Comparison of ENCODE assay signal across 1 cellular context in genomic region chr13:21458816-21459701, GRCh38.
TF ChIP-seq lines count a peak whose summit lies in the region.

A gene with protein sequence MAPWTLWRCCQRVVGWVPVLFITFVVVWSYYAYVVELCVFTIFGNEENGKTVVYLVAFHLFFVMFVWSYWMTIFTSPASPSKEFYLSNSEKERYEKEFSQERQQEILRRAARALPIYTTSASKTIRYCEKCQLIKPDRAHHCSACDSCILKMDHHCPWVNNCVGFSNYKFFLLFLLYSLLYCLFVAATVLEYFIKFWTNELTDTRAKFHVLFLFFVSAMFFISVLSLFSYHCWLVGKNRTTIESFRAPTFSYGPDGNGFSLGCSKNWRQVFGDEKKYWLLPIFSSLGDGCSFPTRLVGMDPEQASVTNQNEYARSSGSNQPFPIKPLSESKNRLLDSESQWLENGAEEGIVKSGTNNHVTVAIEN (minus strand): TSS chr13:21459303. CDS start chr13:21459171, 132 bp downstream.

TF ChIP-seq in HepG2, 621 proteins besides CTCF, POLR2A, EP300 and RAD21 (continued from another document and continues in another):
- TF ChIP-seq, protein P1, sequence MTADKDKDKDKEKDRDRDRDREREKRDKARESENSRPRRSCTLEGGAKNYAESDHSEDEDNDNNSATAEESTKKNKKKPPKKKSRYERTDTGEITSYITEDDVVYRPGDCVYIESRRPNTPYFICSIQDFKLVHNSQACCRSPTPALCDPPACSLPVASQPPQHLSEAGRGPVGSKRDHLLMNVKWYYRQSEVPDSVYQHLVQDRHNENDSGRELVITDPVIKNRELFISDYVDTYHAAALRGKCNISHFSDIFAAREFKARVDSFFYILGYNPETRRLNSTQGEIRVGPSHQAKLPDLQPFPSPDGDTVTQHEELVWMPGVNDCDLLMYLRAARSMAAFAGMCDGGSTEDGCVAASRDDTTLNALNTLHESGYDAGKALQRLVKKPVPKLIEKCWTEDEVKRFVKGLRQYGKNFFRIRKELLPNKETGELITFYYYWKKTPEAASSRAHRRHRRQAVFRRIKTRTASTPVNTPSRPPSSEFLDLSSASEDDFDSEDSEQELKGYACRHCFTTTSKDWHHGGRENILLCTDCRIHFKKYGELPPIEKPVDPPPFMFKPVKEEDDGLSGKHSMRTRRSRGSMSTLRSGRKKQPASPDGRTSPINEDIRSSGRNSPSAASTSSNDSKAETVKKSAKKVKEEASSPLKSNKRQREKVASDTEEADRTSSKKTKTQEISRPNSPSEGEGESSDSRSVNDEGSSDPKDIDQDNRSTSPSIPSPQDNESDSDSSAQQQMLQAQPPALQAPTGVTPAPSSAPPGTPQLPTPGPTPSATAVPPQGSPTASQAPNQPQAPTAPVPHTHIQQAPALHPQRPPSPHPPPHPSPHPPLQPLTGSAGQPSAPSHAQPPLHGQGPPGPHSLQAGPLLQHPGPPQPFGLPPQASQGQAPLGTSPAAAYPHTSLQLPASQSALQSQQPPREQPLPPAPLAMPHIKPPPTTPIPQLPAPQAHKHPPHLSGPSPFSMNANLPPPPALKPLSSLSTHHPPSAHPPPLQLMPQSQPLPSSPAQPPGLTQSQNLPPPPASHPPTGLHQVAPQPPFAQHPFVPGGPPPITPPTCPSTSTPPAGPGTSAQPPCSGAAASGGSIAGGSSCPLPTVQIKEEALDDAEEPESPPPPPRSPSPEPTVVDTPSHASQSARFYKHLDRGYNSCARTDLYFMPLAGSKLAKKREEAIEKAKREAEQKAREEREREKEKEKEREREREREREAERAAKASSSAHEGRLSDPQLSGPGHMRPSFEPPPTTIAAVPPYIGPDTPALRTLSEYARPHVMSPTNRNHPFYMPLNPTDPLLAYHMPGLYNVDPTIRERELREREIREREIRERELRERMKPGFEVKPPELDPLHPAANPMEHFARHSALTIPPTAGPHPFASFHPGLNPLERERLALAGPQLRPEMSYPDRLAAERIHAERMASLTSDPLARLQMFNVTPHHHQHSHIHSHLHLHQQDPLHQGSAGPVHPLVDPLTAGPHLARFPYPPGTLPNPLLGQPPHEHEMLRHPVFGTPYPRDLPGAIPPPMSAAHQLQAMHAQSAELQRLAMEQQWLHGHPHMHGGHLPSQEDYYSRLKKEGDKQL (CRISPR knock-in tag; IDR thresholded peaks at IDR 0.05; ENCODE audit: low read depth) = no peak
- no peak for TF ChIP-seq LCORL (IDR thresholded peaks at IDR 0.05)
- TF ChIP-seq LCORL (CRISPR knock-in tag; IDR thresholded peaks at IDR 0.05) = no peak
- TF ChIP-seq ZHX1 (CRISPR knock-in tag; IDR thresholded peaks at IDR 0.05; ENCODE audit: low read depth) = no peak
- TF ChIP-seq MAZ (IDR thresholded peaks at IDR 0.05; ENCODE audit: borderline replicate concordance, low read depth, low read length) = peak; percentile 40; the same call in 1 of the 2 replicates
- no peak for TF ChIP-seq MAZ (CRISPR knock-in tag; IDR thresholded peaks at IDR 0.05; ENCODE audit: low read depth)
- peak; percentile 26; the same call in 1 of the 2 replicates for TF ChIP-seq HNF4A (CRISPR knock-in tag; IDR thresholded peaks at IDR 0.05)
- peak; percentile 96 for TF ChIP-seq UBTF (CRISPR knock-in tag; IDR thresholded peaks at IDR 0.05)
- peak; percentile 68; the same call in 1 of the 2 replicates for TF ChIP-seq ZNF225 (CRISPR knock-in tag; IDR thresholded peaks at IDR 0.05)
- TF ChIP-seq DPF2 (CRISPR knock-in tag; IDR thresholded peaks at IDR 0.05; ENCODE audit: borderline replicate concordance, low read depth) = no peak
- TF ChIP-seq RFX5 (IDR thresholded peaks at IDR 0.05; ENCODE audit: low read depth, low read length) = no peak
- TF ChIP-seq SIN3B (IDR thresholded peaks at IDR 0.05; ENCODE audit: low read length) = no peak
- TF ChIP-seq, protein P2, sequence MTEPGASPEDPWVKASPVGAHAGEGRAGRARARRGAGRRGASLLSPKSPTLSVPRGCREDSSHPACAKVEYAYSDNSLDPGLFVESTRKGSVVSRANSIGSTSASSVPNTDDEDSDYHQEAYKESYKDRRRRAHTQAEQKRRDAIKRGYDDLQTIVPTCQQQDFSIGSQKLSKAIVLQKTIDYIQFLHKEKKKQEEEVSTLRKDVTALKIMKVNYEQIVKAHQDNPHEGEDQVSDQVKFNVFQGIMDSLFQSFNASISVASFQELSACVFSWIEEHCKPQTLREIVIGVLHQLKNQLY (CRISPR knock-in tag; IDR thresholded peaks at IDR 0.05) = no peak
- no peak for TF ChIP-seq SP1 (IDR thresholded peaks at IDR 0.05)
- TF ChIP-seq SP1 (CRISPR knock-in tag; IDR thresholded peaks at IDR 0.05) = peak; percentile 68
- peak; percentile 55; the same call in 1 of the 2 replicates for TF ChIP-seq ZNF776 (CRISPR knock-in tag; IDR thresholded peaks at IDR 0.05)
- TF ChIP-seq ARID3A (IDR thresholded peaks at IDR 0.05; ENCODE audit: low read depth, low read length) = no peak
- TF ChIP-seq ZNF83 (CRISPR knock-in tag; IDR thresholded peaks at IDR 0.05; ENCODE audit: borderline replicate concordance) = 0 out of 2 replicates have a peak, but pooled peaks have one; percentile 34
- TF ChIP-seq ZNF782 (CRISPR knock-in tag; IDR thresholded peaks at IDR 0.05; ENCODE audit: borderline replicate concordance) = peak; percentile 56; the same call in 1 of the 2 replicates
- peak; percentile 65; the same call in 1 of the 2 replicates for TF ChIP-seq ARNT2 (CRISPR knock-in tag; IDR thresholded peaks at IDR 0.05; ENCODE audit: low read depth)
- 0 out of 2 replicates have a peak, but pooled peaks have one; percentile 42 for TF ChIP-seq ZNF788 (CRISPR knock-in tag; IDR thresholded peaks at IDR 0.05; ENCODE audit: borderline replicate concordance)
- TF ChIP-seq ZSCAN25 (CRISPR knock-in tag; IDR thresholded peaks at IDR 0.05) = peak; percentile 41; the same call in 1 of the 2 replicates
- TF ChIP-seq ZNF263 (CRISPR knock-in tag; IDR thresholded peaks at IDR 0.05) = peak; percentile 77
- no peak for TF ChIP-seq LRRFIP1 (CRISPR knock-in tag; conservative IDR thresholded peaks at IDR 0.05)
- TF ChIP-seq POLR2AphosphoS5 (IDR thresholded peaks at IDR 0.05; ENCODE audit: low read depth, low read length) = peak; percentile 71
- TF ChIP-seq GZF1 (CRISPR knock-in tag; IDR thresholded peaks at IDR 0.05) = no peak
- peak; percentile 30; the same call in 1 of the 2 replicates for TF ChIP-seq DMAP1 (CRISPR knock-in tag; IDR thresholded peaks at IDR 0.05)
- peak; percentile 72; the same call in 1 of the 2 replicates for TF ChIP-seq GABPB1 (CRISPR knock-in tag; IDR thresholded peaks at IDR 0.05)
- peak; percentile 51; the same call in 1 of the 2 replicates for TF ChIP-seq GLI4 (CRISPR knock-in tag; IDR thresholded peaks at IDR 0.05; ENCODE audit: borderline replicate concordance)
- peak; percentile 81 for TF ChIP-seq ARID4A (CRISPR knock-in tag; IDR thresholded peaks at IDR 0.05; ENCODE audit: borderline replicate concordance)
- TF ChIP-seq ZBTB38 (CRISPR knock-in tag; IDR thresholded peaks at IDR 0.05) = peak; percentile 72
- no peak for TF ChIP-seq JUN (CRISPR knock-in tag; IDR thresholded peaks at IDR 0.05)
- TF ChIP-seq, protein P3, sequence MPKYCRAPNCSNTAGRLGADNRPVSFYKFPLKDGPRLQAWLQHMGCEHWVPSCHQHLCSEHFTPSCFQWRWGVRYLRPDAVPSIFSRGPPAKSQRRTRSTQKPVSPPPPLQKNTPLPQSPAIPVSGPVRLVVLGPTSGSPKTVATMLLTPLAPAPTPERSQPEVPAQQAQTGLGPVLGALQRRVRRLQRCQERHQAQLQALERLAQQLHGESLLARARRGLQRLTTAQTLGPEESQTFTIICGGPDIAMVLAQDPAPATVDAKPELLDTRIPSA (CRISPR knock-in tag; IDR thresholded peaks at IDR 0.05; ENCODE audit: borderline replicate concordance) = no peak
